19 cellular contexts compared by ENCODE assay signal in genomic region chr11:103532133-103532788, GRCh38.
DNase-seq lines count a peak whose midpoint lies in the region; ATAC-seq, FAIRE-seq and TF ChIP-seq lines count a peak whose summit lies in the region.
"Had no signal": no experiment of that assay in that cellular context is flagged by ENCODE, and none has a peak within 500 bp of the region (broad histone marks: within the 10 kb centered on the region; RNA-seq: fewer than 3 reads in every experiment).

No MANE protein-coding gene starts in this region.

- no peak for ATAC-seq in T-helper 17 cell
- ATAC-seq: GM23338; heart left ventricle; stimulated activated naive CD8-positive, alpha-beta T cell treated with anti-CD3 and anti-CD28 coated beads, Interleukin-15, Interleukin-2, amounts not matched to agents 100 U/mL and 50 U/mL, for 24 hours; T-cell had no signal

- no peak for FAIRE-seq in GM12892 (lab: Jason Lieb, UNC)
- FAIRE-seq: colon had no signal

- no peaks in the 10 kb centered on the region for H3K36me3 ChIP-seq in neuronal stem cell (replicated peaks in 1 of 2; ENCODE audit: control insufficient read depth in 2 of 2, insufficient read depth in 2 of 2, low read length in 2 of 2)
- H3K36me3 ChIP-seq: heart left ventricle had no signal

- no peak overlapping the region for H4K8ac ChIP-seq in neuronal stem cell (ENCODE audit: low read depth, low read length)

- H2BK5ac ChIP-seq in neuronal stem cell (ENCODE audit: low read length): no peak overlapping the region

- H3K27me3 Mint-ChIP-seq in T-helper 17 cell: peaks cover 40% of the 10 kb centered on the region

- H3K4me1 Mint-ChIP-seq in T-helper 17 cell: peaks cover under 1% of the 10 kb centered on the region
- H3K4me1 Mint-ChIP-seq: T-cell had no signal

- H3K9ac ChIP-seq in neuronal stem cell (ENCODE audit: low read depth, low read length, poor library complexity): no peak overlapping the region

- WGBS in neuronal stem cell (ENCODE audit: extremely low coverage in 2 of 2, insufficient read length in 2 of 2, insufficient replicate concordance in 1 of 2), 2 donors: no CpG with 5 or more reads among the region's 3 CpGs

- no peak overlapping the region for H2BK120ac ChIP-seq in neuronal stem cell (ENCODE audit: low read depth, low read length)

- H3K4me2 ChIP-seq in neuronal stem cell (ENCODE audit: insufficient read depth, low read length, poor library complexity, severe bottlenecking): no peak overlapping the region
- H3K4me2 ChIP-seq: GM23338 had no signal

- no peaks in the 10 kb centered on the region for H3K27me3 ChIP-seq in neuronal stem cell (ENCODE audit: control insufficient read depth in 3 of 3, insufficient read depth in 3 of 3, low read depth in 1 of 3, low read length in 3 of 3)
- H3K27me3 ChIP-seq: heart left ventricle had no signal

- H3K4me3 Mint-ChIP-seq in T-helper 17 cell: no peak overlapping the region
- H3K4me3 Mint-ChIP-seq: GM23338, T-cell had no signal

- no peak overlapping the region for H3K4ac ChIP-seq in neuronal stem cell (ENCODE audit: low read length)

- no peak overlapping the region for H2AK5ac ChIP-seq in neuronal stem cell (ENCODE audit: low read depth, low read length)

- no peak overlapping the region for H2BK15ac ChIP-seq in neuronal stem cell (ENCODE audit: low read length)

- no peaks in the 10 kb centered on the region for H3K36me3 Mint-ChIP-seq in T-helper 17 cell (ENCODE audit: low read depth)
- H3K36me3 Mint-ChIP-seq: T-cell had no signal

- DNase-seq in EL (peak; percentile 90), RKO (ENCODE audit: low spot score) (peak; percentile 80), epithelial cell of esophagus (ENCODE audit: low read depth) (peak; percentile 67), pulmonary artery endothelial cell (ENCODE audit: low read depth, low spot score) (peak; percentile 39), T-helper 17 cell (no peak), GM12892 (ENCODE audit: insufficient read length) (no peak), neuronal stem cell (ENCODE audit: low spot score) (no peak)
- DNase-seq in stimulated activated CD4-positive, alpha-beta T cell treated with anti-CD3 and anti-CD28 coated beads, Interleukin-2, amount 100 ng/mL, for 24 hours: no peak
- DNase-seq: activated naive CD4-positive, alpha-beta T cell; COR-L47; heart left ventricle; Kasumi-1; NCI-H2029; NK-92 treated with Interleukin-12 subunit alpha and Interleukin-12 subunit beta, amount 100 ng/mL, for 24 hours; stimulated activated CD4-positive, alpha-beta T cell treated with anti-CD3 and anti-CD28 coated beads, Interleukin-2, amount 100 ng/mL, for 48 hours; stimulated activated naive CD8-positive, alpha-beta T cell treated with anti-CD3 and anti-CD28 coated beads, Interleukin-15, Interleukin-2, amounts not matched to agents 100 U/mL and 50 U/mL, for 24 hours; T-cell had no signal

- no peak for TF ChIP-seq POLR2A in GM12892 (IDR thresholded peaks at IDR 0.05; ENCODE audit: low read depth, low read length)

- TF ChIP-seq CTCF in epithelial cell of esophagus (IDR thresholded peaks at IDR 0.05; ENCODE audit: insufficient read depth, low read depth, low read length, missing control alignments): no peak

- H3K27ac Mint-ChIP-seq in T-helper 17 cell: no peak overlapping the region
- H3K27ac Mint-ChIP-seq: GM23338, T-cell had no signal

- peaks cover 3 to 5% of the 10 kb centered on the region in 2 donors for H3K4me1 ChIP-seq in neuronal stem cell (ENCODE audit: control insufficient read depth in 2 of 2, insufficient read depth in 1 of 2, low read depth in 1 of 2, low read length in 2 of 2)

- H3K23ac ChIP-seq in neuronal stem cell (ENCODE audit: low read depth, low read length, poor library complexity): no peak overlapping the region

- H4K91ac ChIP-seq in neuronal stem cell (ENCODE audit: low read depth, low read length, poor library complexity): no peak overlapping the region

- no peak overlapping the region for H2BK12ac ChIP-seq in neuronal stem cell (ENCODE audit: low read length)

- H3K9me3 ChIP-seq in T-helper 17 cell (ENCODE audit: control insufficient read depth, low read length, poor library complexity, severe bottlenecking) (no peaks in the 10 kb centered on the region), neuronal stem cell (replicated peaks in 1 of 2; ENCODE audit: control insufficient read depth in 2 of 2, insufficient read depth in 1 of 2, low read depth in 1 of 2, low read length in 2 of 2) (no peaks in the 10 kb centered on the region)
- H3K9me3 ChIP-seq: heart left ventricle had no signal

- no peaks in the 10 kb centered on the region for H3K79me1 ChIP-seq in neuronal stem cell (ENCODE audit: low read depth, low read length)

- no peak overlapping the region for H3K27ac ChIP-seq in neuronal stem cell (replicated peaks; ENCODE audit: low read length)
- H3K27ac ChIP-seq: heart left ventricle had no signal

- H3K14ac ChIP-seq in neuronal stem cell (ENCODE audit: low read length): no peak overlapping the region

- H3K4me3 ChIP-seq in epithelial cell of esophagus (ENCODE audit: low read length) (no peak overlapping the region), neuronal stem cell (ENCODE audit: low read length in 2 of 2) (no peak overlapping the region)
- H3K4me3 ChIP-seq: GM23338, heart left ventricle had no signal

- H3K18ac ChIP-seq in neuronal stem cell (ENCODE audit: low read length): no peak overlapping the region

- H2AFZ ChIP-seq in neuronal stem cell (ENCODE audit: low read length): no peak overlapping the region
- H2AFZ ChIP-seq: GM23338 had no signal

Comparison
In these comparisons a context has a peak if more than half of its experiments do, and no peak if none do; other contexts are left out.
1. DNase-seq: peak in EL (single experiment), RKO (single experiment), epithelial cell of esophagus (single experiment) and pulmonary artery endothelial cell (single experiment); none in T-helper 17 cell (0 of 3), GM12892 (single experiment), neuronal stem cell (single experiment) and stimulated activated CD4-positive, alpha-beta T cell treated with anti-CD3 and anti-CD28 coated beads, Interleukin-2, amount 100 ng/mL, for 24 hours (0 of 2).